ENCODE assay signal across 8 cellular contexts in the genomic region with DNA sequence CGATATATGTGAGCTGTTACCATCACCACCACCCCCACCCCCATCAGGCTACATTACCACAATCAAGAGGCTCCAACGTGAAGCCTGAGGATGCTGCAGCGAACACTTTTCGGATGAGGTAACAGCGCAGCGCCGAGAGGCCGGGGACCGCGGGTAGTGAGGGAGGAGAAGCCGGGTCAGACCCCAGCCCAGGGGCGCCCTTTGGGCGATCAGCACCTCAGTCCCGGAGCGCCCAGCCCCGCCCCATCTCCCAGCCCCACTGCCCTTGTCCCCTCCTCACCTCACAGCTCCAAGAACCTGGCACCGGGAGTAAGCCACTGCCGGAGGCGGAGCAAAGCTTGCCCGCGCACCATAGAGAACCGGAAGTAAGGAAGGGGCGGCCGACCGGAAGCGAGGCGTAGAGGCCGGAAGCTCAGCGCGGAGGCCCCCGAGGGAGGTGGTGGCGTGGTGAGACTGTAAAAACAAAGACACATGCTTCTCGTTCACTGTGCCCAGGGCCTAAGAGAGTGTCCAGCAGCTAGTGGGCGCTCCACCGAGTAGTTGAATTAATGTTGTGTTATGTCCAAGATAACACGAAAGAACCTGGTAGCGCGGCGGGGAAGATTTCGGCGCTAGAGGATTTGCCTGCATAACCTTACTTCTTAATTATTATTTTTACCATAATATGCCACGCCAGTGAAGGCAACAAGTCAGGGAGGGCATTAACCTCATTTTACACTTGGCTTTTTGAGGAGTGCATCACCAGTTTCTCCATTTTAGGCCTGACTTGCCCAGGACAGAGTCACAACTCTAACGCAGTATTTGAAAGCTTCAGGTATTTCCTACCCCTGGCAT. TPM values are rescaled to one million over a fixed set of nuclear protein-coding genes. Genes with fewer than 3 reads are reported as not detected.
A peak's percentile ranks its signal among the peaks of the same experiment; 100 is the strongest.
DNase-seq lines count a peak whose midpoint lies in the region; TF ChIP-seq lines count a peak whose summit lies in the region.

TSS of gene THOC5 (minus strand) at position 367 of the 834 bp plus-strand sequence. CDS start 4,610 bp downstream, outside the sequence.

- TF ChIP-seq EP300 in neural cell (conservative IDR thresholded peaks at IDR 0.05; ENCODE audit: poor library complexity, severe bottlenecking) (peak; percentile 58), stomach (IDR thresholded peaks at IDR 0.05) (no peak)

- peak within 1 kb of the TSS; percentile 89 for H2AFZ ChIP-seq in MM.1S (ENCODE audit: low read length)
- H2AFZ ChIP-seq in neural cell (ENCODE audit: low read depth, low read length) = peak within 1 kb of the TSS; percentile 58

- H3K9ac ChIP-seq in MM.1S (ENCODE audit: low read length) (peak within 1 kb of the TSS; percentile 70), neural cell (ENCODE audit: low read length) (peak within 1 kb of the TSS; percentile 92)

- TF ChIP-seq RAD21 in neural cell (conservative IDR thresholded peaks at IDR 0.05) = peak; percentile 35

- H4K20me1 ChIP-seq in MM.1S (ENCODE audit: insufficient read depth, low read length) (no peaks in the 10 kb centered on the region), neural cell (ENCODE audit: insufficient read depth) (no peaks in the 10 kb centered on the region)

- H3K27me3 ChIP-seq in MM.1S (replicated peaks; ENCODE audit: insufficient read depth, low read length) (no peaks in the 10 kb centered on the region), neural cell (ENCODE audit: insufficient read depth, low read depth, low read length) (no peaks in the 10 kb centered on the region), stomach (no peaks in the 10 kb centered on the region)

- H3K9me2 ChIP-seq in MM.1S (replicated peaks; ENCODE audit: insufficient read depth, low read length) = no peaks in the 10 kb centered on the region
- no peaks in the 10 kb centered on the region for H3K9me2 ChIP-seq in neural cell (ENCODE audit: insufficient read depth, low read length)

- H3K9me3 ChIP-seq in MM.1S (replicated peaks; ENCODE audit: insufficient read depth, low read length) = no peaks in the 10 kb centered on the region
- no peaks in the 10 kb centered on the region for H3K9me3 ChIP-seq in neural cell (ENCODE audit: low read length)
- H3K9me3 ChIP-seq in stomach = no peaks in the 10 kb centered on the region

- H3K4me3 ChIP-seq in MM.1S (ENCODE audit: low read length) = peak within 1 kb of the TSS; percentile 78
- peak within 1 kb of the TSS; percentile 95 for H3K4me3 ChIP-seq in neural cell (ENCODE audit: low read length)
- H3K4me3 ChIP-seq in stomach = peak within 1 kb of the TSS; percentile 56 to 91 (median 87)

- peak; percentile 69 for TF ChIP-seq CTCF in MM.1S (IDR thresholded peaks at IDR 0.05; ENCODE audit: low read length)
- peak; percentile 73 for TF ChIP-seq CTCF in neural cell (IDR thresholded peaks at IDR 0.05; ENCODE audit: poor library complexity, severe bottlenecking)
- peak in 5 of 7 experiments; percentile 50 to 76 (median 62) for TF ChIP-seq CTCF in stomach (IDR thresholded peaks at IDR 0.05)

- H3K27ac ChIP-seq in MM.1S (ENCODE audit: low read length) (peak within 1 kb of the TSS; percentile 48; the same call in 1 of the 2 replicates), neural cell (ENCODE audit: low read length) (peak within 1 kb of the TSS; percentile 89), stomach (peak within 1 kb of the TSS; percentile 81 to 93 (median 86))

- H3K36me3 ChIP-seq in MM.1S (replicated peaks; ENCODE audit: insufficient read depth, low read length) (no peaks in the 10 kb centered on the region), neural cell (ENCODE audit: insufficient read depth, low read length) (peaks cover 4% of the 10 kb centered on the region), stomach (peaks cover 11 to 52% (median 48%) of the 10 kb centered on the region in 4 donors)

- H3K79me2 ChIP-seq in MM.1S (ENCODE audit: low read length) = peaks cover 25% of the 10 kb centered on the region
- peaks cover 15% of the 10 kb centered on the region for H3K79me2 ChIP-seq in neural cell (replicated peaks; ENCODE audit: insufficient read depth, low read length)

- H3K4me2 ChIP-seq in MM.1S (ENCODE audit: low read depth, low read length) (peak within 1 kb of the TSS; percentile 93), neural cell (ENCODE audit: low read length) (peak within 1 kb of the TSS; percentile 90)

- 0 to 2% (median 1%) methylated on average over 16 to 43 of the region's 43 CpGs for WGBS in stomach, 5 donors

- H3K4me1 ChIP-seq in MM.1S (ENCODE audit: low read length) (no peaks in the 10 kb centered on the region), stomach (peaks cover 6 to 24% (median 24%) of the 10 kb centered on the region in 4 donors)

- intact Hi-C loops in stomach (cut with DNase I; ENCODE audit: low total_unique reads) = no loop called here

- TF ChIP-seq POLR2A in stomach (IDR thresholded peaks at IDR 0.05) = no peak

- H3F3A ChIP-seq in MM.1S (ENCODE audit: insufficient read depth, low read length) = peaks cover 8% of the 10 kb centered on the region; the same call in 1 of the 2 replicates
- no peaks in the 10 kb centered on the region for H3F3A ChIP-seq in neural cell (ENCODE audit: insufficient read depth, low read length, poor library complexity, severe bottlenecking)

- DNase-seq in GF-D8 (lab: John Stamatoyannopoulos, UW) (peak; percentile 94), HCEC 1CT (peak; percentile 96), MM.1S (peak; percentile 96), SIG-M5 (lab: John Stamatoyannopoulos, UW) (peak; percentile 52), activated gamma-delta T cell (lab: John Stamatoyannopoulos, UW) (peak; percentile 70), fibroblast of the conjunctiva (ENCODE audit: low read depth) (peak; percentile 91), stomach (peak; percentile 93)

TF ChIP-seq in neural cell, 6 proteins besides CTCF, POLR2A, EP300 and RAD21:
- peak; percentile 35 for TF ChIP-seq REST (IDR thresholded peaks at IDR 0.05; ENCODE audit: borderline replicate concordance)
- TF ChIP-seq MXI1 (conservative IDR thresholded peaks at IDR 0.05; ENCODE audit: poor library complexity, severe bottlenecking) = peak; percentile 97
- peak; percentile 88 for TF ChIP-seq POLR2AphosphoS5 (IDR thresholded peaks at IDR 0.05)
- TF ChIP-seq EZH2 (IDR thresholded peaks at IDR 0.05; ENCODE audit: borderline replicate concordance, insufficient read depth, low read length, poor library complexity, severe bottlenecking) = no peak
- no peak for TF ChIP-seq TAF1 (IDR thresholded peaks at IDR 0.05; ENCODE audit: low read depth)
- no peak for TF ChIP-seq SMC3 (conservative IDR thresholded peaks at IDR 0.05; ENCODE audit: poor library complexity)

RNA-seq across cellular contexts. Expression of gene THOC5, which starts in this region (rescaled TPM):
- polyA plus RNA-seq in neural cell (33.4 and 38.6 TPM in 2 replicates), stomach (10 to 100 TPM; 18.2 to 31.6 (median 21.8) TPM)
- 65.1 and 86.9 TPM in 2 replicates for polyA minus RNA-seq in neural cell
- total RNA-seq in stomach = 100 to 1,000 TPM in 1 of 5 donors, 10 to 100 TPM in 4; 19.3 to 123 (median 54.9) TPM

Comparison
In these comparisons a context has a peak if more than half of its experiments do, and no peak if none do; other contexts are left out.
1. Peak in every context shown above with its lines: DNase-seq, H3K4me3 ChIP-seq and H3K27ac ChIP-seq.